ENCODE assay signal across 1 cellular context in the genomic region with DNA sequence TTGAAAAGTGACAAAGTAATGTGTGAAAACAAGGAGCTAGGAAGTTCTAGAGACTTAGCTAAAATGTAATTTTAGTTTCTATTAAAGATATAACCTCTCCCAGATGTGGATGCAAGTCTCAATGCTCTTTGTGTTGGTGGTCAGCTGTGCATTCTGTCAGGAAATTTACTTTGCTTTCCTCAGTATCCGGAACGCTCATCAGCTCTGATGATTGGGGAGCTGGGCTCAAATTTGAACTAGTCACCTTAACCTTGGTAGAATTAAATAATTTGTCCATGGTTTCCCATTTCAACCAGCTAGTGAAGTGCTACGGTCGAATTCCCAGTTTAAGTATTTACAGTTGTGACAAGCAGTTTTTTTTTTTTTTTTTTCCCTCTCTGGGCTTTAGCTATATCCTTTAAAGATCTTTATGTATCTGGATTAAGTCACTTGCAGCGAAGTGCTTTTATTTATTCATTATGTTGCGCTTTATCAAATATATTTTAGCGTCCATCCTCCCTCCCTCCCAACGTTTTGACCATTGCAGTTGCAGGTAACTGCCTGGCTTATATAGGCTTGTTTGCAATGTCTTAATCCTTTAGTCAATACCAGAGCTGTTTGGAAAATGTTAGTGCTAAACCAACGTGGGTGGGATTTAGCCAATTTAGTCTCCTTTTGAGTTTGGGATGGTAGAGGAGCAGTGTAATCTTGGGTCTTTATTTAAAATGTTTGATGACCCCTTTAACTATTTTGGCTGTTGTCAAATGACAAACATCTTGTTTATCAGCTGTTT.
TF ChIP-seq lines count a peak whose summit lies in the region.

No MANE protein-coding gene starts in this region.

TF ChIP-seq in WTC11, 78 proteins besides CTCF, POLR2A, EP300 and RAD21 (continued from another document):
- no peak for TF ChIP-seq AR (CRISPR knock-in tag; IDR thresholded peaks at IDR 0.05)
- no peak for TF ChIP-seq NR1H2 (CRISPR knock-in tag; IDR thresholded peaks at IDR 0.05)
- no peak for TF ChIP-seq ZNF416 (CRISPR knock-in tag; IDR thresholded peaks at IDR 0.05)
- no peak for TF ChIP-seq CDX4 (CRISPR knock-in tag; IDR thresholded peaks at IDR 0.05; ENCODE audit: borderline replicate concordance)
- TF ChIP-seq, protein P1, sequence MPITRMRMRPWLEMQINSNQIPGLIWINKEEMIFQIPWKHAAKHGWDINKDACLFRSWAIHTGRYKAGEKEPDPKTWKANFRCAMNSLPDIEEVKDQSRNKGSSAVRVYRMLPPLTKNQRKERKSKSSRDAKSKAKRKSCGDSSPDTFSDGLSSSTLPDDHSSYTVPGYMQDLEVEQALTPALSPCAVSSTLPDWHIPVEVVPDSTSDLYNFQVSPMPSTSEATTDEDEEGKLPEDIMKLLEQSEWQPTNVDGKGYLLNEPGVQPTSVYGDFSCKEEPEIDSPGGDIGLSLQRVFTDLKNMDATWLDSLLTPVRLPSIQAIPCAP (CRISPR knock-in tag; IDR thresholded peaks at IDR 0.05), result no peak
- no peak for TF ChIP-seq IRF2 (CRISPR knock-in tag; IDR thresholded peaks at IDR 0.05; ENCODE audit: borderline replicate concordance, low read depth)
- TF ChIP-seq ZNF671 (CRISPR knock-in tag; IDR thresholded peaks at IDR 0.05), result no peak
